25 cellular contexts compared by ENCODE assay signal in genomic region chr3:182268711-182269110, GRCh38.
"Had no signal": no experiment of that assay in that cellular context is flagged by ENCODE, and none has a peak within 500 bp of the region (broad histone marks: within the 10 kb centered on the region; RNA-seq: fewer than 3 reads in every experiment).

No MANE protein-coding gene starts in this region.

- H3K4me2 ChIP-seq: smooth muscle cell had no signal

- DNase-seq: hypothalamus; immature natural killer cell; kidney; left colon; lower lobe of right lung; mesendoderm; naive B cell; natural killer cell; nephron progenitor cell; ovary; right lobe of liver; stimulated activated CD4-positive, alpha-beta T cell treated with anti-CD3 and anti-CD28 coated beads, Interleukin-2, amount 100 ng/mL, for 24 hours; stimulated activated CD4-positive, alpha-beta T cell treated with anti-CD3 and anti-CD28 coated beads, Interleukin-4, amount 100 ng/mL, for 1 hour; stimulated activated naive CD4-positive, alpha-beta T cell; tibial artery; trophoblast cell; upper lobe of right lung had no signal

- H3K27ac ChIP-seq: left lung, lower lobe of right lung, ovary, right atrium auricular region, right lobe of liver, suprapubic skin, thoracic aorta, tibial artery, upper lobe of right lung had no signal

- H3K4me1 ChIP-seq: left lung, lower lobe of right lung, right atrium auricular region, right lobe of liver, suprapubic skin, tibial artery, upper lobe of right lung had no signal

- ATAC-seq: left colon; left lung; lower lobe of right lung; natural killer cell; right lobe of liver; stimulated activated effector memory CD8-positive, alpha-beta T cell treated with anti-CD3 and anti-CD28 coated beads, Interleukin-12 subunit alpha, Interleukin-12 subunit beta, amount 100 ng/mL, for 72 hours; upper lobe of right lung had no signal

- H3K9me3 ChIP-seq: left lung, lower lobe of right lung, ovary, right atrium auricular region, right lobe of liver, suprapubic skin, thoracic aorta, tibial artery, upper lobe of right lung had no signal

- FAIRE-seq: islet of Langerhans, kidney, urothelium cell line had no signal

- H3K4me3 ChIP-seq: left lung, lower lobe of right lung, ovary, right atrium auricular region, right lobe of liver, smooth muscle cell, suprapubic skin, thoracic aorta, tibial artery, upper lobe of right lung had no signal

- H3K36me3 ChIP-seq: left lung, lower lobe of right lung, ovary, right atrium auricular region, right lobe of liver, suprapubic skin, thoracic aorta, tibial artery, upper lobe of right lung had no signal

- H3K27me3 ChIP-seq: left lung, ovary, right atrium auricular region, right lobe of liver, suprapubic skin, tibial artery, upper lobe of right lung had no signal
